In genomic region chr16:24253192-24253591, GRCh38 we compare ENCODE assay signal across 9 cellular contexts. TPM values are rescaled to one million over a fixed set of nuclear protein-coding genes. Genes with fewer than 3 reads are reported as not detected.
DNase-seq lines count a peak whose midpoint lies in the region; ATAC-seq lines count a peak whose summit lies in the region.
"Had no signal": no experiment of that assay in that cellular context is flagged by ENCODE, and none has a peak within 500 bp of the region (broad histone marks: within the 10 kb centered on the region; RNA-seq: fewer than 3 reads in every experiment).

No MANE protein-coding gene starts in this region.

- H3K36me3 ChIP-seq in adipocyte (ENCODE audit: control insufficient read depth, insufficient read depth, low read length, severe bottlenecking) = no peaks in the 10 kb centered on the region

- no peak overlapping the region for H3K4me3 ChIP-seq in adipocyte (ENCODE audit: low read length)

- ATAC-seq in GM18870 (IDR thresholded peaks at IDR 0.05; ENCODE audit: unreplicated experiment) = no peak

- H3K9me3 ChIP-seq in adipocyte (ENCODE audit: control insufficient read depth, low read length) = no peaks in the 10 kb centered on the region

- no peak overlapping the region for H3K9ac ChIP-seq in adipocyte (ENCODE audit: low read length)

- peaks cover 27% of the 10 kb centered on the region for H3K27me3 ChIP-seq in adipocyte (replicated peaks; ENCODE audit: control insufficient read depth, insufficient read depth, low read length)

- DNase-seq in Daoy (ENCODE audit: low read depth) (peak; percentile 37), HT1080 (ENCODE audit: low read depth) (peak; percentile 25), RKO (ENCODE audit: low spot score) (peak; percentile 53), adipocyte (ENCODE audit: low read depth) (peak; percentile 4), hippocampal formation (lab: John Stamatoyannopoulos, UW) (peak; percentile 32 to 72), foreskin melanocyte (no peak)
- peak; percentile 49 for DNase-seq in stimulated activated CD4-positive, alpha-beta T cell treated with anti-CD3 and anti-CD28 coated beads, Interleukin-15, amount 100 ng/mL, for 24 hours

- no peaks in the 10 kb centered on the region for H3K4me1 ChIP-seq in adipocyte (ENCODE audit: control insufficient read depth, insufficient read depth, low read length)

RNA-seq across cellular contexts. Expression of gene CACNG3, which starts 2.9 kb away (rescaled TPM):
- not detected in 2 replicates for total RNA-seq in Daoy (2014; rRNA removed; shearing (Covaris generic))
- not detected in 2 replicates for total RNA-seq in HT1080 (2014; rRNA removed; shearing (Covaris generic))
- not detected in 2 replicates for polyA plus RNA-seq in HT1080 (2015; cell fraction: cytosol; rRNA removed)
- polyA plus RNA-seq in HT1080 (2015; cell fraction: nucleus; rRNA removed) = not detected in 2 replicates
- total RNA-seq: activated CD8-positive, alpha-beta memory T cell treated with anti-CD3 and anti-CD28 coated beads for 36 hours had no signal
